Comparison of ENCODE assay signal across 1 cellular context in genomic region chr17:67366193-67367157, GRCh38.
TF ChIP-seq lines count a peak whose summit lies in the region.

PSMD12 (minus strand) TSS chr17:67366577; CDS start chr17:67366519, 58 bp downstream.

TF ChIP-seq in HEK293, 187 proteins besides CTCF, POLR2A, EP300 and RAD21 (continued from another document and continues in another):
- TF ChIP-seq, protein P1, sequence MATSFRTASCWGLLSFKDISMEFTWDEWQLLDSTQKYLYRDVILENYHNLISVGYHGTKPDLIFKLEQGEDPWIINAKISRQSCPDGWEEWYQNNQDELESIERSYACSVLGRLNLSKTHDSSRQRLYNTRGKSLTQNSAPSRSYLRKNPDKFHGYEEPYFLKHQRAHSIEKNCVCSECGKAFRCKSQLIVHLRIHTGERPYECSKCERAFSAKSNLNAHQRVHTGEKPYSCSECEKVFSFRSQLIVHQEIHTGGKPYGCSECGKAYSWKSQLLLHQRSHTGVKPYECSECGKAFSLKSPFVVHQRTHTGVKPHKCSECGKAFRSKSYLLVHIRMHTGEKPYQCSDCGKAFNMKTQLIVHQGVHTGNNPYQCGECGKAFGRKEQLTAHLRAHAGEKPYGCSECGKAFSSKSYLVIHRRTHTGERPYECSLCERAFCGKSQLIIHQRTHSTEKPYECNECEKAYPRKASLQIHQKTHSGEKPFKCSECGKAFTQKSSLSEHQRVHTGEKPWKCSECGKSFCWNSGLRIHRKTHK (tag by site-specific recombination; IDR thresholded peaks at IDR 0.05), result no peak
- TF ChIP-seq, protein P2, sequence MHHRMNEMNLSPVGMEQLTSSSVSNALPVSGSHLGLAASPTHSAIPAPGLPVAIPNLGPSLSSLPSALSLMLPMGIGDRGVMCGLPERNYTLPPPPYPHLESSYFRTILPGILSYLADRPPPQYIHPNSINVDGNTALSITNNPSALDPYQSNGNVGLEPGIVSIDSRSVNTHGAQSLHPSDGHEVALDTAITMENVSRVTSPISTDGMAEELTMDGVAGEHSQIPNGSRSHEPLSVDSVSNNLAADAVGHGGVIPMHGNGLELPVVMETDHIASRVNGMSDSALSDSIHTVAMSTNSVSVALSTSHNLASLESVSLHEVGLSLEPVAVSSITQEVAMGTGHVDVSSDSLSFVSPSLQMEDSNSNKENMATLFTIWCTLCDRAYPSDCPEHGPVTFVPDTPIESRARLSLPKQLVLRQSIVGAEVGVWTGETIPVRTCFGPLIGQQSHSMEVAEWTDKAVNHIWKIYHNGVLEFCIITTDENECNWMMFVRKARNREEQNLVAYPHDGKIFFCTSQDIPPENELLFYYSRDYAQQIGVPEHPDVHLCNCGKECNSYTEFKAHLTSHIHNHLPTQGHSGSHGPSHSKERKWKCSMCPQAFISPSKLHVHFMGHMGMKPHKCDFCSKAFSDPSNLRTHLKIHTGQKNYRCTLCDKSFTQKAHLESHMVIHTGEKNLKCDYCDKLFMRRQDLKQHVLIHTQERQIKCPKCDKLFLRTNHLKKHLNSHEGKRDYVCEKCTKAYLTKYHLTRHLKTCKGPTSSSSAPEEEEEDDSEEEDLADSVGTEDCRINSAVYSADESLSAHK (tag by site-specific recombination; IDR thresholded peaks at IDR 0.05), result peak; percentile 26; the same call in 1 of the 2 replicates
- TF ChIP-seq ZFP69B (tag by site-specific recombination; IDR thresholded peaks at IDR 0.05) (peak; percentile 68; the same call in 1 of the 2 replicates), ZNF791 (tag by site-specific recombination; IDR thresholded peaks at IDR 0.05) (no peak), REPIN1 (tag by site-specific recombination; IDR thresholded peaks at IDR 0.05; ENCODE audit: low read depth) (peak; percentile 92; the same call in 1 of the 2 replicates), ZNF488 (tag by site-specific recombination; IDR thresholded peaks at IDR 0.05) (no peak), ZNF394 (tag by site-specific recombination; IDR thresholded peaks at IDR 0.05; ENCODE audit: borderline replicate concordance) (peak; percentile 67), ZBTB1 (tag by site-specific recombination; IDR thresholded peaks at IDR 0.05) (0 out of 2 replicates have a peak, but pooled peaks have one; percentile 3), ZNF146 (tag by site-specific recombination; IDR thresholded peaks at IDR 0.05) (peak; percentile 46; the same call in 1 of the 2 replicates), ZNF155 (tag by site-specific recombination; IDR thresholded peaks at IDR 0.05) (no peak), KLF10 (tag by site-specific recombination; IDR thresholded peaks at IDR 0.05) (0 out of 2 replicates have a peak, but pooled peaks have one; percentile 38), ZBTB17 (tag by site-specific recombination; IDR thresholded peaks at IDR 0.05) (peak; percentile 66; the same call in 1 of the 2 replicates), ZNF350 (tag by site-specific recombination; IDR thresholded peaks at IDR 0.05) (no peak), ZNF670 (tag by site-specific recombination; IDR thresholded peaks at IDR 0.05; ENCODE audit: low read depth) (no peak), KLF1 (tag by site-specific recombination; IDR thresholded peaks at IDR 0.05) (0 out of 2 replicates have a peak, but pooled peaks have one; percentile 26), ZNF600 (tag by site-specific recombination; IDR thresholded peaks at IDR 0.05) (peak; percentile 73; the same call in 1 of the 2 replicates), SP2 (tag by site-specific recombination; IDR thresholded peaks at IDR 0.05) (peak; percentile 75), AEBP2 (tag by site-specific recombination; IDR thresholded peaks at IDR 0.05; ENCODE audit: borderline replicate concordance) (0 out of 2 replicates have a peak, but pooled peaks have one; percentile 37), ZNF639 (tag by site-specific recombination; IDR thresholded peaks at IDR 0.05) (peak; percentile 92), ZNF843 (tag by site-specific recombination; IDR thresholded peaks at IDR 0.05) (peak; percentile 74), MYNN (tag by site-specific recombination; IDR thresholded peaks at IDR 0.05; ENCODE audit: borderline replicate concordance) (peak; percentile 14; the same call in 1 of the 2 replicates), ZNF629 (tag by site-specific recombination; IDR thresholded peaks at IDR 0.05) (peak; percentile 85), ZNF239 (tag by site-specific recombination; IDR thresholded peaks at IDR 0.05) (peak; percentile 88), TRIM28 (IDR thresholded peaks at IDR 0.05; ENCODE audit: borderline replicate concordance, low read length) (peak; percentile 53; the same call in 1 of the 2 replicates), HOXA7 (CRISPR knock-in tag; IDR thresholded peaks at IDR 0.05; ENCODE audit: borderline replicate concordance) (no peak), ZSCAN23 (tag by site-specific recombination; IDR thresholded peaks at IDR 0.05) (peak; percentile 75; the same call in 1 of the 2 replicates), PRDM2 (tag by site-specific recombination; IDR thresholded peaks at IDR 0.05; ENCODE audit: borderline replicate concordance) (no peak), ZNF610 (tag by site-specific recombination; IDR thresholded peaks at IDR 0.05; ENCODE audit: borderline replicate concordance) (peak; percentile 83), HIC1 (tag by site-specific recombination; IDR thresholded peaks at IDR 0.05) (peak; percentile 78; the same call in 1 of the 2 replicates)
- TF ChIP-seq, protein P3, sequence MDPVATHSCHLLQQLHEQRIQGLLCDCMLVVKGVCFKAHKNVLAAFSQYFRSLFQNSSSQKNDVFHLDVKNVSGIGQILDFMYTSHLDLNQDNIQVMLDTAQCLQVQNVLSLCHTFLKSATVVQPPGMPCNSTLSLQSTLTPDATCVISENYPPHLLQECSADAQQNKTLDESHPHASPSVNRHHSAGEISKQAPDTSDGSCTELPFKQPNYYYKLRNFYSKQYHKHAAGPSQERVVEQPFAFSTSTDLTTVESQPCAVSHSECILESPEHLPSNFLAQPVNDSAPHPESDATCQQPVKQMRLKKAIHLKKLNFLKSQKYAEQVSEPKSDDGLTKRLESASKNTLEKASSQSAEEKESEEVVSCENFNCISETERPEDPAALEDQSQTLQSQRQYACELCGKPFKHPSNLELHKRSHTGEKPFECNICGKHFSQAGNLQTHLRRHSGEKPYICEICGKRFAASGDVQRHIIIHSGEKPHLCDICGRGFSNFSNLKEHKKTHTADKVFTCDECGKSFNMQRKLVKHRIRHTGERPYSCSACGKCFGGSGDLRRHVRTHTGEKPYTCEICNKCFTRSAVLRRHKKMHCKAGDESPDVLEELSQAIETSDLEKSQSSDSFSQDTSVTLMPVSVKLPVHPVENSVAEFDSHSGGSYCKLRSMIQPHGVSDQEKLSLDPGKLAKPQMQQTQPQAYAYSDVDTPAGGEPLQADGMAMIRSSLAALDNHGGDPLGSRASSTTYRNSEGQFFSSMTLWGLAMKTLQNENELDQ (tag by site-specific recombination; IDR thresholded peaks at IDR 0.05; ENCODE audit: low read depth), result no peak
- TF ChIP-seq, protein P4, sequence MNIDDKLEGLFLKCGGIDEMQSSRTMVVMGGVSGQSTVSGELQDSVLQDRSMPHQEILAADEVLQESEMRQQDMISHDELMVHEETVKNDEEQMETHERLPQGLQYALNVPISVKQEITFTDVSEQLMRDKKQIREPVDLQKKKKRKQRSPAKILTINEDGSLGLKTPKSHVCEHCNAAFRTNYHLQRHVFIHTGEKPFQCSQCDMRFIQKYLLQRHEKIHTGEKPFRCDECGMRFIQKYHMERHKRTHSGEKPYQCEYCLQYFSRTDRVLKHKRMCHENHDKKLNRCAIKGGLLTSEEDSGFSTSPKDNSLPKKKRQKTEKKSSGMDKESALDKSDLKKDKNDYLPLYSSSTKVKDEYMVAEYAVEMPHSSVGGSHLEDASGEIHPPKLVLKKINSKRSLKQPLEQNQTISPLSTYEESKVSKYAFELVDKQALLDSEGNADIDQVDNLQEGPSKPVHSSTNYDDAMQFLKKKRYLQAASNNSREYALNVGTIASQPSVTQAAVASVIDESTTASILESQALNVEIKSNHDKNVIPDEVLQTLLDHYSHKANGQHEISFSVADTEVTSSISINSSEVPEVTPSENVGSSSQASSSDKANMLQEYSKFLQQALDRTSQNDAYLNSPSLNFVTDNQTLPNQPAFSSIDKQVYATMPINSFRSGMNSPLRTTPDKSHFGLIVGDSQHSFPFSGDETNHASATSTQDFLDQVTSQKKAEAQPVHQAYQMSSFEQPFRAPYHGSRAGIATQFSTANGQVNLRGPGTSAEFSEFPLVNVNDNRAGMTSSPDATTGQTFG (tag by site-specific recombination; IDR thresholded peaks at IDR 0.05; ENCODE audit: borderline replicate concordance), result peak; percentile 47; the same call in 1 of the 2 replicates
